Comparison of ENCODE assay signal across 8 cellular contexts in the genomic region with DNA sequence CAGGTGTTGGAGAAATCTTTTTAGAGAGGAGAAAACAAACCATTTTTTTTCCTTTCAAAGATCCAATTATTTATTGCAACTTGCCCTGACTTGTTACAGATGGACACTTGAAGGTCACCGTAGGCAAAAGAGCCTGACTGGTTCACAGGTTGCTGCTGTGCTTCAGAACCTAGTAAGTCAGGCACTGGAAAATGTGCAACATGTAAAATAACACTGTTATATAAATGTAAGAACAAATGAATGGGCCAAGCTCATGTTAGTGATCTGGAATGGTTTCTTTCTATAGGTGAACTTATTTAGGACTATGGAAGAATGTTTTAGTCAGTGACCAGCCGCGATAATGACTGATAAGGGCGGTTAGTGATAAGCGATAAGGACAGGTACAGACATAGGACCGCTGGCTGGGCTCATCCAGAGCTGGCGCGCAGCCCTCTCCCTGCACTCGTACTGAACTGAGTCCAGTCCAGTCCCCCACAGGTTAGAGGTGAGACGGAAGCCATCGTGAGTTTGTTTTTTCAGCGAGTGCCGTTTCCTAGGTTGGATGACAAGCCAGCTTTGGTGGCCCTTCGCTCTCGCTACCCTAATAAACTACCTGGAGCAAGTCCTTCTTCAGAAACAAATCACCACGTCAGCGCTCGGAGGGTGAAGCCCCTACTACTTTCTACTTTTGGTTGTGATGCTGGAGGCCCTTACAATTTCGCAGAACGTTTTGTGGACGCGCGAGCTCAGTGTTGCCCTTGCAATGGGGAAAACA.
DNase-seq lines count a peak whose midpoint lies in the region; ATAC-seq and TF ChIP-seq lines count a peak whose summit lies in the region.

No MANE protein-coding gene starts in this region.

- intact Hi-C loops in dorsolateral prefrontal cortex (cut with DNase I) = loop anchor here (10.0 kb wide), 1 partner anchor 93 kb away; a partner anchor contains a TSS
- intact Hi-C loops in aorta (cut with DNase I) = no loop called here

- H3K9me3 Mint-ChIP-seq in CD8-positive, alpha-beta memory T cell = no peaks in the 10 kb centered on the region
- no peaks in the 10 kb centered on the region for H3K9me3 Mint-ChIP-seq in T-helper 1 cell treated with Interleukin-12 subunit alpha and Interleukin-12 subunit beta and Interleukin-4 antibody, amounts not matched to agents 30 μg/mL and 1 μg/mL, for 36 hours

- no peaks in the 10 kb centered on the region for H3K9me3 ChIP-seq in CD8-positive, alpha-beta memory T cell (ENCODE audit: low read length)
- no peaks in the 10 kb centered on the region for H3K9me3 ChIP-seq in muscle layer of duodenum (ENCODE audit: control insufficient read depth in 1 of 2, low read length in 2 of 2)
- no peaks in the 10 kb centered on the region for H3K9me3 ChIP-seq in aorta (ENCODE audit: control insufficient read depth, low read length)

- H3K4me3 ChIP-seq in CD8-positive, alpha-beta memory T cell (ENCODE audit: low read length) = peak overlapping the region; percentile 93
- H3K4me3 ChIP-seq in dorsolateral prefrontal cortex (peak overlapping the region; percentile 18 to 75 (median 63)), muscle layer of duodenum (ENCODE audit: low read depth in 1 of 2, low read length in 2 of 2) (peak overlapping the region; percentile 79 to 86), aorta (ENCODE audit: low read length in 2 of 2) (peak overlapping the region; percentile 40 to 82)

- H3K27me3 Mint-ChIP-seq in CD8-positive, alpha-beta memory T cell = peaks cover 10 to 25% of the 10 kb centered on the region in 2 donors
- H3K27me3 Mint-ChIP-seq in T-helper 1 cell treated with Interleukin-12 subunit alpha and Interleukin-12 subunit beta and Interleukin-4 antibody, amounts not matched to agents 30 μg/mL and 1 μg/mL, for 36 hours (ENCODE audit: low read depth) = peaks cover 29% of the 10 kb centered on the region

- H3K4me3 Mint-ChIP-seq in CD8-positive, alpha-beta memory T cell = peak overlapping the region; percentile 88 to 99 (median 92)
- peak overlapping the region; percentile 94 for H3K4me3 Mint-ChIP-seq in T-helper 1 cell treated with Interleukin-12 subunit alpha and Interleukin-12 subunit beta and Interleukin-4 antibody, amounts not matched to agents 30 μg/mL and 1 μg/mL, for 36 hours

- WGBS in aorta, 2 donors = 9% methylated on average over 23 of the region's 23 CpGs

- CTCF ChIA-PET in CD8-positive, alpha-beta memory T cell (lab: Charles Lee) = interaction anchor here (0.7 to 5.7 kb wide), 6 partner anchors 10 to 232 kb away, joined by 3 to 48 read pairs (median 6); no protein-coding TSS in a partner anchor

- peaks cover 22% of the 10 kb centered on the region for H3K4me1 ChIP-seq in CD8-positive, alpha-beta memory T cell (ENCODE audit: insufficient read depth, low read length)
- peaks cover 0 to 25% of the 10 kb centered on the region in 2 donors for H3K4me1 ChIP-seq in muscle layer of duodenum (ENCODE audit: control insufficient read depth in 1 of 2, insufficient read depth in 2 of 2, low read length in 2 of 2)
- no peaks in the 10 kb centered on the region for H3K4me1 ChIP-seq in aorta (ENCODE audit: control insufficient read depth in 1 of 2, insufficient read depth in 2 of 2, low read length in 2 of 2)

- peak in 1 of 5 donors; percentile 66 for DNase-seq in CD8-positive, alpha-beta memory T cell
- peak in 1 of 10 donors; percentile 57 for DNase-seq in dorsolateral prefrontal cortex
- no peak for DNase-seq in aorta
- no peak for DNase-seq in NCI-H446 (lab: John Stamatoyannopoulos, UW)

- peaks cover 12% of the 10 kb centered on the region for H3K27me3 ChIP-seq in CD8-positive, alpha-beta memory T cell (ENCODE audit: insufficient read depth, low read length, poor library complexity, severe bottlenecking)
- H3K27me3 ChIP-seq in dorsolateral prefrontal cortex (peaks cover 0 to 99% (median 91%) of the 10 kb centered on the region in 45 donors), muscle layer of duodenum (ENCODE audit: low read depth, low read length) (peaks cover 27% of the 10 kb centered on the region), aorta (ENCODE audit: control insufficient read depth in 1 of 2, insufficient read depth in 2 of 2, low read length in 1 of 2) (peaks cover 0 to 3% of the 10 kb centered on the region in 2 donors)

- ATAC-seq in GM19351 (IDR thresholded peaks at IDR 0.05; ENCODE audit: unreplicated experiment) (peak; percentile 34), HG03378 (IDR thresholded peaks at IDR 0.05; ENCODE audit: unreplicated experiment) (peak; percentile 33), aorta (ENCODE audit: low FRiP score) (no peak)

- H3K36me3 ChIP-seq in CD8-positive, alpha-beta memory T cell (ENCODE audit: insufficient read depth, low read length) = no peaks in the 10 kb centered on the region
- H3K36me3 ChIP-seq in muscle layer of duodenum (ENCODE audit: control insufficient read depth in 1 of 2, insufficient read depth in 2 of 2, low read length in 2 of 2) (no peaks in the 10 kb centered on the region), aorta (ENCODE audit: control insufficient read depth in 1 of 2, insufficient read depth in 2 of 2, low read length in 1 of 2) (no peaks in the 10 kb centered on the region)

- TF ChIP-seq CTCF in dorsolateral prefrontal cortex (IDR thresholded peaks at IDR 0.05 in 54 of 56, conservative IDR thresholded peaks at IDR 0.05 in 2 of 56; ENCODE audit: low read depth in 1 of 56, partially characterized antibody in 56 of 56) = no peak

- H3K27ac Mint-ChIP-seq in CD8-positive, alpha-beta memory T cell = peak overlapping the region; percentile 91 to 99 (median 95)
- H3K27ac Mint-ChIP-seq in T-helper 1 cell treated with Interleukin-12 subunit alpha and Interleukin-12 subunit beta and Interleukin-4 antibody, amounts not matched to agents 30 μg/mL and 1 μg/mL, for 36 hours = peak overlapping the region; percentile 92

- H3K27ac ChIP-seq in CD8-positive, alpha-beta memory T cell (ENCODE audit: low read depth, low read length) = peak overlapping the region; percentile 79
- H3K27ac ChIP-seq in dorsolateral prefrontal cortex (peak overlapping the region in 23 of 59 donors; percentile 0 to 87 (median 24)), muscle layer of duodenum (ENCODE audit: low read length) (peak overlapping the region; percentile 48), aorta (ENCODE audit: low read depth in 1 of 2, low read length in 2 of 2) (no peak overlapping the region)

- POLR2A ChIA-PET in CD8-positive, alpha-beta memory T cell (lab: Charles Lee) = interaction anchor here (0.6 to 4.3 kb wide), 16 partner anchors 8 to 537 kb away, joined by 3 to 22 read pairs (median 4); a partner anchor contains a TSS

- peaks cover 21 to 45% (median 30%) of the 10 kb centered on the region in 3 donors for H3K4me1 Mint-ChIP-seq in CD8-positive, alpha-beta memory T cell
- peaks cover 54% of the 10 kb centered on the region for H3K4me1 Mint-ChIP-seq in T-helper 1 cell treated with Interleukin-12 subunit alpha and Interleukin-12 subunit beta and Interleukin-4 antibody, amounts not matched to agents 30 μg/mL and 1 μg/mL, for 36 hours (ENCODE audit: low read depth)

- H3K36me3 Mint-ChIP-seq in CD8-positive, alpha-beta memory T cell = peaks cover 0 to 12% (median 0%) of the 10 kb centered on the region in 3 donors
- H3K36me3 Mint-ChIP-seq in T-helper 1 cell treated with Interleukin-12 subunit alpha and Interleukin-12 subunit beta and Interleukin-4 antibody, amounts not matched to agents 30 μg/mL and 1 μg/mL, for 36 hours (ENCODE audit: low read depth) = peaks cover 8% of the 10 kb centered on the region

Comparison
In these comparisons a context has a peak if more than half of its experiments do, and no peak if none do; other contexts are left out.
1. H3K27ac ChIP-seq: peak in CD8-positive, alpha-beta memory T cell (single experiment) and muscle layer of duodenum (single experiment); none in aorta (0 of 2).
2. intact Hi-C loops: an anchor here in dorsolateral prefrontal cortex (10.0 kb wide); none called in aorta.
3. Peak in every context shown above with its lines, with median percentiles within 50 percentile points of each other: H3K4me3 ChIP-seq.